ENCODE assay signal across 9 cellular contexts in genomic region chr17:8885163-8885967, GRCh38. TPM values are rescaled to one million over a fixed set of nuclear protein-coding genes. Genes with fewer than 3 reads are reported as not detected.
DNase-seq lines count a peak whose midpoint lies in the region; ATAC-seq and TF ChIP-seq lines count a peak whose summit lies in the region.
"Not testable (repeated sequence)": the region's sequence is repeated elsewhere in the genome, so short reads cannot be mapped to it uniquely, and the experiment has no call there.
"Had no signal": no experiment of that assay in that cellular context is flagged by ENCODE, and none has a peak within 500 bp of the region (broad histone marks: within the 10 kb centered on the region; RNA-seq: fewer than 3 reads in every experiment).

No MANE protein-coding gene starts in this region.

- H3K4me1 ChIP-seq in colonic mucosa = not testable (repeated sequence)

- not testable (repeated sequence) for H3K9me3 Mint-ChIP-seq in activated T-cell treated with anti-CD3 and anti-CD28 coated beads, Interleukin-2, amount 50 U/mL, for 4 hours; memory B cell

- not testable (repeated sequence) for H3K4me1 Mint-ChIP-seq in activated T-cell treated with anti-CD3 and anti-CD28 coated beads, Interleukin-2, amount 50 U/mL, for 4 hours (ENCODE audit: low read depth); memory B cell

- peak; percentile 77 to 84 for ATAC-seq in activated T-cell treated with anti-CD3 and anti-CD28 coated beads, Interleukin-2, amount 50 U/mL, for 4 hours
- peak; percentile 67 for ATAC-seq in memory B cell (ENCODE audit: low read depth)

- DNase-seq in ELF-1 (ENCODE audit: low read depth, low spot score) = peak; percentile 33
- peak; percentile 31 for DNase-seq in NCI-H146 (lab: John Stamatoyannopoulos, UW)
- peak; percentile 38 for DNase-seq in activated CD4-positive, alpha-beta T cell treated with anti-CD3 and anti-CD28 coated beads for 1 hour
- not testable (repeated sequence) for DNase-seq in activated T-cell treated with anti-CD3 and anti-CD28 coated beads, Interleukin-2, amount 50 U/mL, for 4 hours; memory B cell (ENCODE audit: low spot score in 2 of 2)
- DNase-seq in colonic mucosa = peak; percentile 27
- DNase-seq in stimulated activated CD4-positive, alpha-beta T cell treated with anti-CD3 and anti-CD28 coated beads, Interleukin-4, amount 100 ng/mL, for 24 hours = peak; percentile 56
- DNase-seq in stimulated activated naive CD4-positive, alpha-beta T cell treated with Interleukin-2 at 50 U/mL for 16 hours (lab: John Stamatoyannopoulos, UW) = peak; percentile 58

- H3K4me3 Mint-ChIP-seq in activated T-cell treated with anti-CD3 and anti-CD28 coated beads, Interleukin-2, amount 50 U/mL, for 4 hours; memory B cell: not testable (repeated sequence)

- not testable (repeated sequence) for H3K27me3 ChIP-seq in colonic mucosa

- not testable (repeated sequence) for H3K27me3 Mint-ChIP-seq in activated T-cell treated with anti-CD3 and anti-CD28 coated beads, Interleukin-2, amount 50 U/mL, for 4 hours (ENCODE audit: low read depth); memory B cell

- H3K9ac ChIP-seq in colonic mucosa (ENCODE audit: low read depth in 2 of 2, low read length in 2 of 2) = not testable (repeated sequence)

- H3K36me3 ChIP-seq in colonic mucosa = not testable (repeated sequence)

- not testable (repeated sequence) for H3K9me3 ChIP-seq in colonic mucosa

- not testable (repeated sequence) for H3K27ac ChIP-seq in colonic mucosa

- TF ChIP-seq CTCF in colonic mucosa (IDR thresholded peaks at IDR 0.05) = not testable (repeated sequence)

- H3K36me3 Mint-ChIP-seq in activated T-cell treated with anti-CD3 and anti-CD28 coated beads, Interleukin-2, amount 50 U/mL, for 4 hours (ENCODE audit: insufficient read depth) = peaks cover 33% of the 10 kb centered on the region
- H3K36me3 Mint-ChIP-seq in memory B cell = peaks cover 49% of the 10 kb centered on the region

- H3K27ac Mint-ChIP-seq in memory B cell = peak overlapping the region; percentile 89

- intact Hi-C loops in colonic mucosa (cut with DNase I) = not testable (repeated sequence)

- not testable (repeated sequence) for H3K4me3 ChIP-seq in colonic mucosa

RNA-seq across cellular contexts. Expression of gene PIK3R6, which starts 17.9 kb away (rescaled TPM):
- under 1 TPM in 2 of 3 donors, not detected in 1; 0.32 to 0.35 TPM for total RNA-seq in activated T-cell treated with anti-CD3 and anti-CD28 coated beads, Interleukin-2, amount 50 U/mL, for 4 hours
- under 1 TPM; 0.61 to 0.96 TPM for total RNA-seq in colonic mucosa
- total RNA-seq: bronchial epithelial cell had no signal
